Comparison of ENCODE assay signal across 26 cellular contexts in the genomic region with DNA sequence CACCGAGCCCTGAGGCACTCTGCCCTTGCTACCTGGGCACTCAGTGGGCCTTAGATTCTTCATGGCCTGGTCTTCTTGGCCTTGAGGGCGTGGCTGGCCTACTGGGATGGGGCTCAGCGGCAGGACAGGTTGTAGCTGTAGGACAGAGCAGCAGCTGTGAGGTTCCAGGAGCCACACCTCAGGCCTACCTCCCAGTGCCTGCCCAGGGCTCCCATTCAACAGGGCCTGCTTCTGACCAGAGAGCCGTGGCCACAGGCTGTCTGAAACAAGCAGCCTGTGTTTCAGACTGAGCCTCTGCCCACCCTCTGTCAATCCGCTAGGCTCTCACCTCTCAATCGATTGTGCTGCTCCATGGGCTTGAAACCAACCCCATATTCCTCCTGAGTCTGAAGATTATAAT.
"Had no signal": no experiment of that assay in that cellular context is flagged by ENCODE, and none has a peak within 500 bp of the region (broad histone marks: within the 10 kb centered on the region; RNA-seq: fewer than 3 reads in every experiment).

No MANE protein-coding gene starts in this region.

- H3K9me3 ChIP-seq: MG63, SJCRH30 had no signal

- H3K27me3 ChIP-seq: MG63, SJCRH30 had no signal

- H3K4me1 ChIP-seq: SJCRH30 had no signal

- ATAC-seq: HepG2, Panc1, PC-3, SK-N-SH treated with all-trans-retinoic acid at 6 μM for 48 hours had no signal

- H3K36me3 ChIP-seq: MG63, SJCRH30 had no signal

- H3K4me3 ChIP-seq: MG63, SJCRH30 had no signal

- H3K27ac ChIP-seq: RWPE1, SJCRH30 had no signal

- DNase-seq: IMR-90, Karpas-422, KG1, MG63, NCI-H1092, NCI-H1105 treated with DMSO at 0.1 percent for 48 hours, NCI-H1417 treated with DMSO at 0.1 percent for 48 hours, NCI-H146, NCI-H1694 treated with DMSO at 0.1 percent for 48 hours, NCI-H1930, NCI-H2081, NCI-H2107, NCI-H2171, NCI-H226, NCI-H446, NCI-H510A, NCI-H524 treated with DMSO at 0.1 percent for 48 hours, NCI-H69, NCI-H774, PC-3, SHP77 treated with DMSO at 0.1 percent for 48 hours, SJCRH30 had no signal
